In genomic region chr13:32586022-32586900, GRCh38 we compare ENCODE assay signal across 8 cellular contexts.
DNase-seq lines count a peak whose midpoint lies in the region; ATAC-seq and TF ChIP-seq lines count a peak whose summit lies in the region.

TSS of gene PDS5B (plus strand) at chr13:32586452. CDS start at chr13:32648773, 62,321 bp downstream.

- ATAC-seq in GM19025 (IDR thresholded peaks at IDR 0.05; ENCODE audit: low read depth, unreplicated experiment) (peak; percentile 80), HG03342 (IDR thresholded peaks at IDR 0.05; ENCODE audit: unreplicated experiment) (peak; percentile 80)
- ATAC-seq in activated CD4-positive, CD25-positive, alpha-beta regulatory T cell treated with anti-CD3 and anti-CD28 coated beads, Interleukin-2, amount 50 U/mL, for 24 hours, result peak; percentile 94 to 96

- DNase-seq in AG10803 (ENCODE audit: low read depth), result peak; percentile 95
- peak; percentile 79 to 96 for DNase-seq in NCI-H446 (lab: John Stamatoyannopoulos, UW)
- peak; percentile 21 to 50 for DNase-seq in cerebellar nuclear complex (lab: John Stamatoyannopoulos, UW)
- peak; percentile 97 for DNase-seq in islet precursor cell
- DNase-seq in stimulated activated CD4-positive, alpha-beta T cell treated with anti-CD3 and anti-CD28 coated beads, Interleukin-12 subunit alpha, Interleukin-12 subunit beta, amount 100 ng/mL, for 48 hours (ENCODE audit: low read depth in 2 of 3, low spot score in 1 of 3), result peak; percentile 83 to 92 (median 89)

- peak; percentile 46 for TF ChIP-seq CTCF in AG10803 (conservative IDR thresholded peaks at IDR 0.05; ENCODE audit: low read length)

- H3K4me3 ChIP-seq in AG10803 (ENCODE audit: low read length), result peak within 1 kb of the TSS; percentile 87

Comparison
In these comparisons a context has a peak if more than half of its experiments do, and no peak if none do; other contexts are left out.
1. Peak in every context shown above with its lines: DNase-seq, ATAC-seq and H3K4me3 ChIP-seq.
2. DNase-seq: peak in every context shown above with its lines; median percentile 97 in islet precursor cell; 95 in AG10803; 89 in stimulated activated CD4-positive, alpha-beta T cell treated with anti-CD3 and anti-CD28 coated beads, Interleukin-12 subunit alpha, Interleukin-12 subunit beta, amount 100 ng/mL, for 48 hours; 88 in NCI-H446; 36 in cerebellar nuclear complex.